9 cellular contexts compared by ENCODE assay signal in genomic region chr20:47354710-47355488, GRCh38. TPM values are rescaled to one million over a fixed set of nuclear protein-coding genes. Genes with fewer than 3 reads are reported as not detected.
A peak's percentile ranks its signal among the peaks of the same experiment; 100 is the strongest.
DNase-seq lines count a peak whose midpoint lies in the region; ATAC-seq, FAIRE-seq and TF ChIP-seq lines count a peak whose summit lies in the region.
"Had no signal": no experiment of that assay in that cellular context is flagged by ENCODE, and none has a peak within 500 bp of the region (broad histone marks: within the 10 kb centered on the region; RNA-seq: fewer than 3 reads in every experiment).

No MANE protein-coding gene starts in this region.

- H3K36me3 ChIP-seq in PC-9 (ENCODE audit: low read depth) (peaks cover 31% of the 10 kb centered on the region), endocrine pancreas (ENCODE audit: control insufficient read depth, insufficient read depth, low read length) (no peaks in the 10 kb centered on the region), rectal smooth muscle tissue (ENCODE audit: control insufficient read depth, insufficient read depth, low read length) (no peaks in the 10 kb centered on the region)

- H3K27me3 ChIP-seq in PC-9 (ENCODE audit: insufficient read depth, low read depth) (no peaks in the 10 kb centered on the region), endocrine pancreas (ENCODE audit: control insufficient read depth, insufficient read depth, low read length) (no peaks in the 10 kb centered on the region), rectal smooth muscle tissue (ENCODE audit: control insufficient read depth, insufficient read depth, low read length) (no peaks in the 10 kb centered on the region)

- H4K20me1 ChIP-seq in PC-9 (ENCODE audit: insufficient read depth) = peaks cover 4% of the 10 kb centered on the region; the same call in 1 of the 2 replicates

- H3K4me2 ChIP-seq in PC-9 = peak overlapping the region; percentile 96

- DNase-seq in GM12891 (ENCODE audit: insufficient read length, low spot score) (no peak), PC-9 (peak in 1 of 2 experiments; percentile 69), HuH-7 (ENCODE audit: low spot score) (no peak), NCI-H187 treated with DMSO at 0.1 percent for 48 hours (lab: John Stamatoyannopoulos, UW) (no peak), GM13977 (ENCODE audit: low spot score) (no peak)

- H3K9me2 ChIP-seq in PC-9 (ENCODE audit: insufficient read depth) = no peaks in the 10 kb centered on the region

- POLR2A ChIA-PET in PC-9 (lab: Charles Lee; ENCODE audit: unreplicated experiment) = interaction anchor here (0.5 kb wide), 1 partner anchor 138 kb away, joined by 4 read pairs; no protein-coding TSS in a partner anchor

- H3K79me2 ChIP-seq in PC-9 (ENCODE audit: low read depth) = peaks cover 69% of the 10 kb centered on the region

- CTCF ChIA-PET in PC-9 (lab: Charles Lee) = interaction anchor here (0.8 to 1.4 kb wide), 2 partner anchors 29 to 38 kb away, joined by 7 to 8 read pairs; no protein-coding TSS in a partner anchor

- no peaks in the 10 kb centered on the region for H3K9me3 ChIP-seq in PC-9 (ENCODE audit: insufficient read depth, low read depth)
- no peaks in the 10 kb centered on the region for H3K9me3 ChIP-seq in endocrine pancreas (ENCODE audit: control insufficient read depth, low read length)

- no peak overlapping the region for H2AFZ ChIP-seq in PC-9

- in situ Hi-C loops in GM13977 (cut with MboI; ENCODE audit: low pct_unique_long_range_greater_than_20kb, low sequenced_read_pairs, unreplicated experiment) = no loop called here

- peak overlapping the region; percentile 35 for H3K9ac ChIP-seq in endocrine pancreas (ENCODE audit: control insufficient read depth, insufficient read depth, low read length)
- H3K9ac ChIP-seq in rectal smooth muscle tissue (ENCODE audit: low read length) = no peak overlapping the region

- intact Hi-C loops in PC-9 (cut with micrococcal nuclease; ENCODE audit: unreplicated experiment) = no loop called here

- TF ChIP-seq CTCF in PC-9 (conservative IDR thresholded peaks at IDR 0.05) (no peak), GM13977 (IDR thresholded peaks at IDR 0.05; ENCODE audit: extremely low read depth, insufficient read depth, missing control alignments) (no peak)

- ATAC-seq in HG02798 (IDR thresholded peaks at IDR 0.05; ENCODE audit: poor library complexity, unreplicated experiment) = no peak

- peak; percentile 16 for FAIRE-seq in GM12891 (lab: Jason Lieb, UNC)
- FAIRE-seq: TTC549 had no signal

- no peak for TF ChIP-seq POLR2A in GM12891 (IDR thresholded peaks at IDR 0.05; ENCODE audit: low read depth, low read length)

- H3K4me1 ChIP-seq in PC-9 (replicated peaks; ENCODE audit: insufficient read depth) (peaks cover 89% of the 10 kb centered on the region), endocrine pancreas (ENCODE audit: control insufficient read depth, insufficient read depth, low read length) (peaks cover 38% of the 10 kb centered on the region), rectal smooth muscle tissue (ENCODE audit: control insufficient read depth, insufficient read depth, low read length) (peaks cover 94% of the 10 kb centered on the region)

- peaks cover 34% of the 10 kb centered on the region for H3F3A ChIP-seq in PC-9 (ENCODE audit: insufficient read depth, low read depth)

- peak overlapping the region; percentile 99 for H3K27ac ChIP-seq in PC-9
- H3K27ac ChIP-seq in rectal smooth muscle tissue (ENCODE audit: low read depth, low read length) = peak overlapping the region; percentile 96

- H3K4me3 ChIP-seq in PC-9 = peak overlapping the region; percentile 60
- H3K4me3 ChIP-seq in endocrine pancreas (ENCODE audit: control insufficient read depth, insufficient read depth, low read length) = peak overlapping the region; percentile 68
- peak overlapping the region; percentile 53 for H3K4me3 ChIP-seq in rectal smooth muscle tissue (ENCODE audit: low read length)

- TSS peak; percentile 3 for BruUV-seq in PC-9 (replicated peaks; lab: Mats Ljungman, UMichigan)

TF ChIP-seq in GM12891, 5 proteins besides CTCF, POLR2A, EP300 and RAD21:
- TF ChIP-seq TAF1 (IDR thresholded peaks at IDR 0.05; ENCODE audit: low read depth, low read length) (no peak), POLR2AphosphoS5 (IDR thresholded peaks at IDR 0.05; ENCODE audit: low read depth, low read length) (no peak), PAX5 (IDR thresholded peaks at IDR 0.05; ENCODE audit: insufficient read depth, low read length, severe bottlenecking) (no peak), SPI1 (IDR thresholded peaks at IDR 0.05; ENCODE audit: low read depth, low read length) (no peak), POU2F2 (IDR thresholded peaks at IDR 0.05; ENCODE audit: low read depth, low read length) (no peak)

RNA-seq across cellular contexts. Expression of gene ZMYND8, which starts 1.6 kb away (rescaled TPM):
- polyA plus RNA-seq in GM12891 (2012; ENCODE audit: low read depth, missing spikeins) = 14.5 TPM
- 72.3 and 107 TPM in 2 replicates for total RNA-seq in PC-9 (2021)
